20 cellular contexts compared by ENCODE assay signal in the genomic region with DNA sequence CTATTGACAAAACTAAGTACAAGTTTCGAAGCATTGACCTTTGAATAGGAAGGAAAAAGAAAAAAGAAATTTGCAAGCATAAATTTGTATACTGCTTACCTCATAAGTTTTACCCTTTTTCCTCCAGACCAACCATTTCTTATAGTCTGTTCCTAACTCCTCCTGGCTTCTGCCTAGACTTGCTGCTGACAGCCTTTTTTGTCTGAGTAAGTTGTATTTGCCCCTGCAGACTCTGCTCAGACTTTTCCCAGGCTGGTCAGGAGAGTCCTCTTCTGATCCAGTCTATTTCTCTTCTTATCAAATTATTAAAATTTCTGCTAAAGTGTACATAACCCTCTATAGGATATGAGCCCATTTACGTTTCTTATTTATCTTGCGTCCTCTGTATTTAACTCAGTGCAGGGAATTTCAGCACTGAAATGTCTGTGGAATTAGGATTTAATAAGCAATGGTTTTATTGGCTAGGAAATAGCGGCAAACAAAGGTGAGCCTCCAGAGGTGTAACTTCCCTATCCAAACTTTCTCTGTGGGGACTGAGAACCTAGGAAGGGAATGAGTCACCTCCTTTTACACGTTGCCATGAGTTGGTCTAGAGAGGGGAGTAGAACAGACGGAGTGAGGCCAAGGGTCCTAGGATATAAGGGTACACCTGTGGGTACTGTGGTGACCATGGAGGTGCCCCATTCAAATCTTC.
DNase-seq lines count a peak whose midpoint lies in the region; ATAC-seq and TF ChIP-seq lines count a peak whose summit lies in the region.
"Had no signal": no experiment of that assay in that cellular context is flagged by ENCODE, and none has a peak within 500 bp of the region (broad histone marks: within the 10 kb centered on the region; RNA-seq: fewer than 3 reads in every experiment).

No MANE protein-coding gene starts in this region.

- DNase-seq in activated B cell treated with CpG ODN at 0.5 μM for 24 hours (no peak), prostate gland (ENCODE audit: low spot score) (no peak), UCSD-AML1 (lab: John Stamatoyannopoulos, UW; ENCODE audit: unreplicated experiment) (no peak), foreskin melanocyte (no peak), NCI-H345 treated with DMSO at 0.1 percent for 48 hours (lab: John Stamatoyannopoulos, UW; ENCODE audit: unreplicated experiment) (no peak)
- no peak for DNase-seq in activated CD8-positive, alpha-beta memory T cell treated with anti-CD3 and anti-CD28 coated beads, Interleukin-2, amount 50 U/mL, for 4 hours
- DNase-seq: activated CD4-positive, alpha-beta T cell treated with anti-CD3 and anti-CD28 coated beads, Interleukin-2, amount 50 U/mL, for 4 hours; activated gamma-delta T cell treated with Interleukin-2 at 50 U/mL for 16 hours; activated T-cell treated with anti-CD3 and anti-CD28 coated beads for 4 hours; adrenal gland; CD4-positive, alpha-beta memory T cell; central memory CD4-positive, alpha-beta T cell; GOT3; NCI-H1105; NCI-H526; stimulated activated naive CD4-positive, alpha-beta T cell; tibial artery had no signal

- no peaks in the 10 kb centered on the region for H3K36me3 ChIP-seq in esophagus (ENCODE audit: control insufficient read depth in 2 of 2, insufficient read depth in 2 of 2, low read length in 1 of 2)
- no peaks in the 10 kb centered on the region for H3K36me3 ChIP-seq in prostate gland
- H3K36me3 ChIP-seq: adrenal gland, tibial artery had no signal

- no peaks in the 10 kb centered on the region for H3K27me3 ChIP-seq in esophagus (ENCODE audit: control insufficient read depth in 1 of 2, insufficient read depth in 2 of 2, low read length in 2 of 2)
- no peaks in the 10 kb centered on the region for H3K27me3 ChIP-seq in prostate gland (replicated peaks; ENCODE audit: insufficient read depth)
- H3K27me3 ChIP-seq: adrenal gland, tibial artery had no signal

- POLR2A ChIA-PET in activated B cell treated with CpG ODN at 0.5 μM for 24 hours (lab: Charles Lee), result interaction anchor here (0.8 to 2.3 kb wide), 2 partner anchors 17 to 19 kb away, joined by 5 to 17 read pairs; no protein-coding TSS in a partner anchor

- H3K4me3 ChIP-seq in esophagus (ENCODE audit: low read depth in 1 of 2, low read length in 2 of 2), result no peak overlapping the region
- H3K4me3 ChIP-seq in prostate gland, result no peak overlapping the region
- H3K4me3 ChIP-seq: adrenal gland had no signal

- no peaks in the 10 kb centered on the region for H3K9me3 ChIP-seq in esophagus (ENCODE audit: control insufficient read depth in 2 of 2, insufficient read depth in 1 of 2, low read depth in 1 of 2, low read length in 1 of 2)
- H3K9me3 ChIP-seq in prostate gland, result no peaks in the 10 kb centered on the region
- H3K9me3 ChIP-seq: adrenal gland, tibial artery had no signal

- TF ChIP-seq CTCF in activated B cell treated with CpG ODN at 0.5 μM for 24 hours (IDR thresholded peaks at IDR 0.05) (no peak), prostate gland (IDR thresholded peaks at IDR 0.05) (no peak)

- intact Hi-C loops in activated B cell treated with CpG ODN at 0.5 μM for 24 hours (cut with micrococcal nuclease) (no loop called here), prostate gland (cut with DNase I) (no loop called here)

- H3K27ac Mint-ChIP-seq in activated B cell treated with CpG ODN at 0.5 μM for 24 hours, result peak overlapping the region; percentile 68

- H3K27me3 Mint-ChIP-seq in activated B cell treated with CpG ODN at 0.5 μM for 24 hours, result no peaks in the 10 kb centered on the region

- peak overlapping the region; percentile 70 to 74 for H3K27ac ChIP-seq in esophagus (ENCODE audit: low read depth in 2 of 2, low read length in 1 of 2)
- H3K27ac ChIP-seq in prostate gland, result peak overlapping the region; percentile 43 to 60
- H3K27ac ChIP-seq: adrenal gland, tibial artery had no signal

- H3K36me3 Mint-ChIP-seq in activated B cell treated with CpG ODN at 0.5 μM for 24 hours (ENCODE audit: low read depth), result no peaks in the 10 kb centered on the region
- H3K36me3 Mint-ChIP-seq: CD4-positive, alpha-beta memory T cell had no signal

- ATAC-seq in GM18505 (IDR thresholded peaks at IDR 0.05; ENCODE audit: unreplicated experiment), result no peak
- ATAC-seq in activated B cell treated with CpG ODN at 0.5 μM for 24 hours (ENCODE audit: low read depth), result no peak
- ATAC-seq: Right ventricle myocardium inferior had no signal

- CTCF ChIA-PET in activated B cell treated with CpG ODN at 0.5 μM for 24 hours (lab: Charles Lee), result no interaction called here

- H3K4me3 Mint-ChIP-seq in activated B cell treated with CpG ODN at 0.5 μM for 24 hours, result peak overlapping the region; percentile 65
- H3K4me3 Mint-ChIP-seq: CD4-positive, alpha-beta memory T cell had no signal

- peaks cover 83% of the 10 kb centered on the region for H3K4me1 Mint-ChIP-seq in activated B cell treated with CpG ODN at 0.5 μM for 24 hours
- H3K4me1 Mint-ChIP-seq: CD4-positive, alpha-beta memory T cell had no signal

- peaks cover 0 to 11% of the 10 kb centered on the region in 2 donors for H3K4me1 ChIP-seq in esophagus (ENCODE audit: control insufficient read depth in 2 of 2, insufficient read depth in 2 of 2, low read length in 1 of 2)
- peaks cover 3% of the 10 kb centered on the region for H3K4me1 ChIP-seq in prostate gland (replicated peaks)

- TF ChIP-seq POLR2A in GM18505 (IDR thresholded peaks at IDR 0.05; ENCODE audit: borderline replicate concordance, extremely low read depth, insufficient read depth, insufficient read length) (peak; percentile 31), prostate gland (IDR thresholded peaks at IDR 0.05) (no peak)

- 45 to 51% methylated on average over 6 of the region's 6 CpGs for WGBS in esophagus, 2 donors
- 42% methylated on average over 6 of the region's 6 CpGs for WGBS in prostate gland

- H3K9me3 Mint-ChIP-seq in activated B cell treated with CpG ODN at 0.5 μM for 24 hours, result peaks cover 4% of the 10 kb centered on the region
